25 cellular contexts compared by ENCODE assay signal in genomic region chrX:147485207-147485606, GRCh38.
"Had no signal": no experiment of that assay in that cellular context is flagged by ENCODE, and none has a peak within 500 bp of the region (broad histone marks: within the 10 kb centered on the region; RNA-seq: fewer than 3 reads in every experiment).

No MANE protein-coding gene starts in this region.

- H3K4me3 Mint-ChIP-seq: dendritic cell treated with granulocyte-macrophage colony-stimulating factor and Interleukin-4, amounts not matched to agents 40 ng/mL and 50 ng/mL, for 4 days; effector memory CD8-positive, alpha-beta T cell; endodermal cell had no signal

- DNase-seq: colonic mucosa; cortex of kidney; dermis blood vessel endothelial cell; dorsolateral prefrontal cortex; effector CD4-positive, alpha-beta T cell; effector CD8-positive, alpha-beta T cell; effector memory CD4-positive, alpha-beta T cell; effector memory CD8-positive, alpha-beta T cell; endodermal cell; erythroblast; esophagus squamous epithelium; foreskin fibroblast; foreskin keratinocyte; foreskin melanocyte; gastrocnemius medialis; glutamatergic neuron; head of caudate nucleus; heart right ventricle had no signal

- H3K36me3 ChIP-seq: colonic mucosa, esophagus muscularis mucosa, esophagus squamous epithelium, gastrocnemius medialis, gastroesophageal sphincter, heart left ventricle, heart right ventricle had no signal

- H3K4me1 Mint-ChIP-seq: endodermal cell had no signal

- H3K4me1 ChIP-seq: colonic mucosa, esophagus muscularis mucosa, esophagus squamous epithelium, foreskin keratinocyte, gastrocnemius medialis, gastroesophageal sphincter, heart left ventricle, heart right ventricle had no signal

- H3K27me3 ChIP-seq: colonic mucosa, esophagus muscularis mucosa, esophagus squamous epithelium, foreskin keratinocyte, gastrocnemius medialis, gastroesophageal sphincter, heart left ventricle, heart right ventricle had no signal

- H3K27ac Mint-ChIP-seq: dendritic cell treated with granulocyte-macrophage colony-stimulating factor and Interleukin-4, amounts not matched to agents 40 ng/mL and 50 ng/mL, for 4 days; effector memory CD8-positive, alpha-beta T cell; endodermal cell had no signal

- ATAC-seq: effector memory CD8-positive, alpha-beta T cell; esophagus mucosa; foreskin keratinocyte; gastrocnemius medialis; gastroesophageal sphincter; heart left ventricle; heart right ventricle had no signal

- H3K4me3 ChIP-seq: colonic mucosa, coronary artery, dorsolateral prefrontal cortex, esophagus muscularis mucosa, esophagus squamous epithelium, gastrocnemius medialis, gastroesophageal sphincter, heart left ventricle, heart right ventricle had no signal

- H3K9me3 ChIP-seq: colonic mucosa, esophagus muscularis mucosa, esophagus squamous epithelium, gastrocnemius medialis, gastroesophageal sphincter, heart right ventricle had no signal

- H3K27me3 Mint-ChIP-seq: dendritic cell treated with granulocyte-macrophage colony-stimulating factor and Interleukin-4, amounts not matched to agents 40 ng/mL and 50 ng/mL, for 4 days; effector memory CD8-positive, alpha-beta T cell had no signal

- H3K27ac ChIP-seq: colonic mucosa, coronary artery, dorsolateral prefrontal cortex, epithelial cell of prostate, esophagus muscularis mucosa, esophagus squamous epithelium, foreskin keratinocyte, gastrocnemius medialis, gastroesophageal sphincter, heart left ventricle, heart right ventricle had no signal

- H3K9me3 Mint-ChIP-seq: dendritic cell treated with granulocyte-macrophage colony-stimulating factor and Interleukin-4, amounts not matched to agents 40 ng/mL and 50 ng/mL, for 4 days had no signal
